ENCODE assay signal across 24 cellular contexts in genomic region chr2:158115202-158115783, GRCh38. TPM values are rescaled to one million over a fixed set of nuclear protein-coding genes. Genes with fewer than 3 reads are reported as not detected.
"Had no signal": no experiment of that assay in that cellular context is flagged by ENCODE, and none has a peak within 500 bp of the region (broad histone marks: within the 10 kb centered on the region; RNA-seq: fewer than 3 reads in every experiment).

No MANE protein-coding gene starts in this region.

- H3K36me3 ChIP-seq: brain microvascular endothelial cell, sigmoid colon had no signal

- H3K27ac Mint-ChIP-seq: activated naive CD8-positive, alpha-beta T cell; immature natural killer cell; naive thymus-derived CD4-positive, alpha-beta T cell; T-helper 2 cell treated with Interferon-gamma antibody and Interleukin-4, amounts not matched to agents 5 μg/mL and 100 μg/mL, for 36 hours had no signal

- H3K9me3 Mint-ChIP-seq: activated T-cell treated with anti-CD3 and anti-CD28 coated beads, Interleukin-2, amount 50 U/mL, for 4 hours; T-helper 2 cell treated with Interferon-gamma antibody and Interleukin-4, amounts not matched to agents 5 μg/mL and 100 μg/mL, for 36 hours had no signal

- ATAC-seq: activated T-cell treated with anti-CD3 and anti-CD28 coated beads, Interleukin-2, amount 50 U/mL, for 4 hours; esophagus mucosa; left cardiac atrium; naive thymus-derived CD4-positive, alpha-beta T cell; psoas muscle; stimulated activated naive CD8-positive, alpha-beta T cell treated with anti-CD3 and anti-CD28 coated beads, Interleukin-15, Interleukin-2, amounts not matched to agents 100 U/mL and 50 U/mL, for 24 hours had no signal

- H3K9me3 ChIP-seq: psoas muscle, sigmoid colon had no signal

- H3K4me3 Mint-ChIP-seq: activated naive CD8-positive, alpha-beta T cell; activated T-cell treated with anti-CD3 and anti-CD28 coated beads, Interleukin-2, amount 50 U/mL, for 4 hours; immature natural killer cell; naive thymus-derived CD4-positive, alpha-beta T cell; T-helper 2 cell treated with Interferon-gamma antibody and Interleukin-4, amounts not matched to agents 5 μg/mL and 100 μg/mL, for 36 hours had no signal

- H3K27ac ChIP-seq: brain microvascular endothelial cell, psoas muscle, sigmoid colon had no signal

- H3K27me3 ChIP-seq: brain microvascular endothelial cell, dorsolateral prefrontal cortex, sigmoid colon had no signal

- H3K4me1 Mint-ChIP-seq: immature natural killer cell had no signal

- H3K4me3 ChIP-seq: dorsolateral prefrontal cortex, lung, psoas muscle, sigmoid colon had no signal

- H3K36me3 Mint-ChIP-seq: activated naive CD8-positive, alpha-beta T cell; immature natural killer cell; naive thymus-derived CD4-positive, alpha-beta T cell had no signal

- DNase-seq: activated CD4-positive, alpha-beta T cell treated with anti-CD3 and anti-CD28 coated beads, Interleukin-2, amount 50 U/mL, for 4 hours; activated CD4-positive, CD25-positive, alpha-beta regulatory T cell treated with anti-CD3 and anti-CD28 coated beads, Interleukin-2, amount 50 U/mL, for 72 hours; activated effector memory CD4-positive, alpha-beta T cell treated with anti-CD3 and anti-CD28 coated beads, Interleukin-2, amount 50 U/mL, for 16 hours; activated T-cell treated with anti-CD3 and anti-CD28 coated beads, Interleukin-2, amount 50 U/mL, for 4 hours; amygdala; brain microvascular endothelial cell; dorsolateral prefrontal cortex; immature natural killer cell; left cardiac atrium; naive thymus-derived CD4-positive, alpha-beta T cell; psoas muscle; sigmoid colon; stimulated activated CD4-positive, alpha-beta T cell treated with anti-CD3 and anti-CD28 coated beads, Interleukin-4, amount 100 ng/mL, for 1 hour; stimulated activated CD8-positive, alpha-beta memory T cell treated with anti-CD3 and anti-CD28 coated beads, Interleukin-4, amount 100 ng/mL, for 48 hours; stimulated activated naive CD8-positive, alpha-beta T cell treated with anti-CD3 and anti-CD28 coated beads, Interleukin-15, Interleukin-2, amounts not matched to agents 100 U/mL and 50 U/mL, for 24 hours had no signal

- H3K4me1 ChIP-seq: psoas muscle, sigmoid colon had no signal

RNA-seq across cellular contexts. Expression of gene UPP2, which starts 13.6 kb away (rescaled TPM):
- total RNA-seq: activated T-cell treated with anti-CD3 and anti-CD28 coated beads, Interleukin-2, amount 50 U/mL, for 4 hours; chondrocyte; esophagus mucosa; fibroblast of villous mesenchyme; left cardiac atrium; lung; mononuclear cell; naive thymus-derived CD4-positive, alpha-beta T cell; omental fat pad; psoas muscle; sigmoid colon; ureter had no signal
- polyA plus RNA-seq: immature natural killer cell; naive thymus-derived CD4-positive, alpha-beta T cell; psoas muscle had no signal
